ENCODE assay signal across 1 cellular context in genomic region chr14:24296341-24297157, GRCh38.
TF ChIP-seq lines count a peak whose summit lies in the region.

No MANE protein-coding gene starts in this region.

TF ChIP-seq in HepG2, 621 proteins besides CTCF, POLR2A, EP300 and RAD21 (continued from another document):
- TF ChIP-seq ZBTB4 (CRISPR knock-in tag; IDR thresholded peaks at IDR 0.05; ENCODE audit: borderline replicate concordance) (no peak), NCOA1 (CRISPR knock-in tag; IDR thresholded peaks at IDR 0.05) (no peak), ZNF30 (CRISPR knock-in tag; IDR thresholded peaks at IDR 0.05) (no peak), KMT2A (CRISPR knock-in tag; IDR thresholded peaks at IDR 0.05) (no peak; the same call in 1 of the 2 replicates), KLF9 (CRISPR knock-in tag; IDR thresholded peaks at IDR 0.05; ENCODE audit: low read depth) (0 out of 2 replicates have a peak, but pooled peaks have one; percentile 32), WIZ (CRISPR knock-in tag; IDR thresholded peaks at IDR 0.05) (no peak)
- TF ChIP-seq, protein P1, sequence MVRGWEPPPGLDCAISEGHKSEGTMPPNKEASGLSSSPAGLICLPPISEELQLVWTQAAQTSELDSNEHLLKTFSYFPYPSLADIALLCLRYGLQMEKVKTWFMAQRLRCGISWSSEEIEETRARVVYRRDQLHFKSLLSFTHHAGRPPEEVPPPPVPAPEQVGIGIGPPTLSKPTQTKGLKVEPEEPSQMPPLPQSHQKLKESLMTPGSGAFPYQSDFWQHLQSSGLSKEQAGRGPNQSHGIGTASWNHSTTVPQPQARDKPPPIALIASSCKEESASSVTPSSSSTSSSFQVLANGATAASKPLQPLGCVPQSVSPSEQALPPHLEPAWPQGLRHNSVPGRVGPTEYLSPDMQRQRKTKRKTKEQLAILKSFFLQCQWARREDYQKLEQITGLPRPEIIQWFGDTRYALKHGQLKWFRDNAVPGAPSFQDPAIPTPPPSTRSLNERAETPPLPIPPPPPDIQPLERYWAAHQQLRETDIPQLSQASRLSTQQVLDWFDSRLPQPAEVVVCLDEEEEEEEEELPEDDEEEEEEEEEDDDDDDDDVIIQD (CRISPR knock-in tag; IDR thresholded peaks at IDR 0.05; ENCODE audit: low read depth): peak; percentile 71
